ENCODE assay signal across 9 cellular contexts in genomic region chr14:49497725-49498348, GRCh38.
DNase-seq lines count a peak whose midpoint lies in the region; ATAC-seq, FAIRE-seq and TF ChIP-seq lines count a peak whose summit lies in the region.
"Had no signal": no experiment of that assay in that cellular context is flagged by ENCODE, and none has a peak within 500 bp of the region (broad histone marks: within the 10 kb centered on the region; RNA-seq: fewer than 3 reads in every experiment).

No MANE protein-coding gene starts in this region.

- H3K4me3 Mint-ChIP-seq in naive B cell: no peak overlapping the region
- H3K4me3 Mint-ChIP-seq in activated T-cell treated with anti-CD3 and anti-CD28 coated beads, Interleukin-2, amount 50 U/mL, for 24 hours: no peak overlapping the region
- H3K4me3 Mint-ChIP-seq: IgD-negative memory B cell had no signal

- peak; percentile 81 for TF ChIP-seq CTCF in GM13977 (IDR thresholded peaks at IDR 0.05; ENCODE audit: extremely low read depth, insufficient read depth, missing control alignments)

- H3K36me3 Mint-ChIP-seq in naive B cell: no peaks in the 10 kb centered on the region
- H3K36me3 Mint-ChIP-seq in activated T-cell treated with anti-CD3 and anti-CD28 coated beads, Interleukin-2, amount 50 U/mL, for 24 hours (ENCODE audit: low read depth): no peaks in the 10 kb centered on the region
- H3K36me3 Mint-ChIP-seq: IgD-negative memory B cell had no signal

- ATAC-seq in HG02763 (IDR thresholded peaks at IDR 0.05; ENCODE audit: unreplicated experiment) (peak; percentile 75), naive B cell (ENCODE audit: low read depth in 2 of 2) (peak; percentile 48 to 68)

- in situ Hi-C loops in GM13977 (cut with MboI; ENCODE audit: low pct_unique_long_range_greater_than_20kb, low sequenced_read_pairs, unreplicated experiment): no loop called here

- no peak overlapping the region for H3K27ac Mint-ChIP-seq in naive B cell
- H3K27ac Mint-ChIP-seq in activated T-cell treated with anti-CD3 and anti-CD28 coated beads, Interleukin-2, amount 50 U/mL, for 24 hours: no peak overlapping the region
- H3K27ac Mint-ChIP-seq: IgD-negative memory B cell had no signal

- H3K9me3 Mint-ChIP-seq in naive B cell: no peaks in the 10 kb centered on the region
- no peaks in the 10 kb centered on the region for H3K9me3 Mint-ChIP-seq in activated T-cell treated with anti-CD3 and anti-CD28 coated beads, Interleukin-2, amount 50 U/mL, for 24 hours
- H3K9me3 Mint-ChIP-seq: IgD-negative memory B cell had no signal

- DNase-seq in AG20443 (ENCODE audit: low spot score) (peak; percentile 69), GM13977 (ENCODE audit: low spot score) (peak; percentile 57), NCI-H1092 (lab: John Stamatoyannopoulos, UW) (peak; percentile 75), SIG-M5 treated with dmso at 0.1 percent for 504 hours (lab: John Stamatoyannopoulos, UW; ENCODE audit: unreplicated experiment) (peak; percentile 76), naive B cell (peak; percentile 31)
- no peak for DNase-seq in activated T-cell treated with anti-CD3 and anti-CD28 coated beads, Interleukin-2, amount 50 U/mL, for 24 hours

- peak; percentile 70 for FAIRE-seq in endometrium (lab: Jason Lieb, UNC)

- H3K4me1 Mint-ChIP-seq in naive B cell: no peaks in the 10 kb centered on the region
- H3K4me1 Mint-ChIP-seq in activated T-cell treated with anti-CD3 and anti-CD28 coated beads, Interleukin-2, amount 50 U/mL, for 24 hours (ENCODE audit: low read depth): no peaks in the 10 kb centered on the region

- H3K27me3 Mint-ChIP-seq in naive B cell: peaks cover 16 to 27% (median 17%) of the 10 kb centered on the region in 3 donors
- H3K27me3 Mint-ChIP-seq in activated T-cell treated with anti-CD3 and anti-CD28 coated beads, Interleukin-2, amount 50 U/mL, for 24 hours: peaks cover 11% of the 10 kb centered on the region
